Comparison of ENCODE assay signal across 8 cellular contexts in the genomic region with DNA sequence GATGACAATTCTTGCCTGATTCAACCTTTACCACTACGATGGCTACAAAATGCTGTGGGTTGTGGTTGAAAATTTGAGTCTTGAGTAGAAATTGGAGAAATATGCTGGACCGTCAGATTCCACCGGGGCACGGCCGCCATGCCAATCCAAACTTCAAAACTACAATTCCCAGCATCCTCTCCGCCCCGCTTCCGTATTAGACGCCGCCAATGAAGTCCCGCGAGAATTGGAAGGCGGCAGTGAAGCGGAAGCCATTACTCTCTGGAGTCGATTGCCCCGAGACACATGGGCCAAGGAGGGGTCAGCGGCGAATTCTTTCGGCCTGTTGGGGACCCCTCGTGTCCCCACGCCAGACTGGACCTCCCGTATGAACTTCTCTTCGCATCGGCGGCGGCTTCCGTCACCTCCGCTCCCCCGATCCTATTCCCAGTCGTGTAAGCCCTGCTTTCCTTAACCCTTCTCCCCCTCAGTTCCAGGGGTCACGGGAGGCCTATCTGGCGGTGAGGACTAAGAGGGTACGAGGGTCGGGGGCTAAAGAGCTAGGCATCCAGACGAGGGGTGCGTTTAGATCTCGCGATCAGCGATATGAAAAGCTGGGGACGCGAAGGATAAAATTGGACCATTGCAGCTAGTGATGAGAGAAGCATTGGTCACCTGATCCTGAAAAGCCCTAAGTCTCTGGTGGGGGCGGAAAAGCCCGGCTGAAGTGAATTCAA. TPM values are rescaled to one million over a fixed set of nuclear protein-coding genes. Genes with fewer than 3 reads are reported as not detected.
DNase-seq lines count a peak whose midpoint lies in the region; ATAC-seq and TF ChIP-seq lines count a peak whose summit lies in the region.

A gene (plus strand): TSS at position 239 of the 716 bp plus-strand sequence. CDS start 15,620 bp downstream, outside the sequence.

- H4K8ac ChIP-seq in trophoblast cell (ENCODE audit: low read depth, low read length): peak within 1 kb of the TSS; percentile 84

- H3K18ac ChIP-seq in trophoblast cell (ENCODE audit: low read length): peak within 1 kb of the TSS; percentile 66

- H3K4me2 ChIP-seq in trophoblast cell (ENCODE audit: low read length): peak within 1 kb of the TSS; percentile 97

- H3K79me1 ChIP-seq in trophoblast cell (ENCODE audit: low read length): peaks cover 4% of the 10 kb centered on the region

- peak within 1 kb of the TSS; percentile 31 for H2AK5ac ChIP-seq in trophoblast cell (ENCODE audit: low read length)

- H3K9me3 ChIP-seq in trophoblast cell (ENCODE audit: insufficient read depth, low read depth, low read length): peaks cover 4% of the 10 kb centered on the region
- H3K9me3 ChIP-seq in transverse colon: peaks cover 13% of the 10 kb centered on the region in 2 donors

- H4K12ac ChIP-seq in trophoblast cell (ENCODE audit: low read depth, low read length): peak within 1 kb of the TSS; percentile 55

- H2BK120ac ChIP-seq in trophoblast cell (ENCODE audit: insufficient read depth, low read length, poor library complexity): peak within 1 kb of the TSS; percentile 36

- ATAC-seq in HG02759 (IDR thresholded peaks at IDR 0.05; ENCODE audit: unreplicated experiment): peak; percentile 94

- H4K91ac ChIP-seq in trophoblast cell (ENCODE audit: low read depth, low read length): peak within 1 kb of the TSS; percentile 73

- H2AFZ ChIP-seq in trophoblast cell (ENCODE audit: insufficient read depth, low read length, poor library complexity): peak within 1 kb of the TSS; percentile 92

- H3K4me3 ChIP-seq in trophoblast cell (ENCODE audit: low read depth, low read length) (peak within 1 kb of the TSS; percentile 98), transverse colon (peak within 1 kb of the TSS; percentile 71 to 88 (median 81))

- no peak for TF ChIP-seq CTCF in transverse colon (IDR thresholded peaks at IDR 0.05)

- 0% methylated on average over 42 to 43 of the region's 43 CpGs for WGBS in adipose tissue, 3 donors
- no CpG with 5 or more reads among the region's 43 CpGs for WGBS in trophoblast cell (ENCODE audit: extremely low coverage, insufficient coverage, insufficient read length)
- WGBS in transverse colon (ENCODE audit: low coverage in 1 of 2), 2 donors: 0% methylated on average over 5 to 43 of the region's 43 CpGs

- DNase-seq in NCI-H1417 treated with DMSO at 0.1 percent for 48 hours (lab: John Stamatoyannopoulos, UW) (peak; percentile 67), SW480 (ENCODE audit: low spot score) (peak; percentile 91), cardiac septum (ENCODE audit: low spot score) (peak; percentile 96), trophoblast cell (peak; percentile 93 to 99), transverse colon (peak; percentile 95)

- H3K36me3 ChIP-seq in trophoblast cell (ENCODE audit: control insufficient read depth in 1 of 2, insufficient read depth in 2 of 2, low read length in 2 of 2): peaks cover 0 to 2% of the 10 kb centered on the region in 2 experiments
- H3K36me3 ChIP-seq in transverse colon: peaks cover 0 to 5% (median 2%) of the 10 kb centered on the region in 4 donors

- peak within 1 kb of the TSS; percentile 52 for H3K27ac ChIP-seq in adipose tissue (ENCODE audit: low read depth, low read length)
- no peak within 1 kb of the TSS for H3K27ac ChIP-seq in trophoblast cell (ENCODE audit: low read depth, low read length)
- peak within 1 kb of the TSS; percentile 87 to 92 (median 91) for H3K27ac ChIP-seq in transverse colon

- in situ Hi-C loops in transverse colon (cut with MboI; ENCODE audit: low pct_ligation_motif_present in 1 of 4, low pct_unique_long_range_greater_than_20kb in 1 of 4, low sequenced_read_pairs in 3 of 4): loop anchor here in 2 of 4 donors (25.0 kb wide), 2 partner anchors 447 to 647 kb away; a partner anchor contains a TSS

- H3K27me3 ChIP-seq in trophoblast cell (ENCODE audit: insufficient read depth, low read length) (no peaks in the 10 kb centered on the region), transverse colon (no peaks in the 10 kb centered on the region)

- TF ChIP-seq POLR2A in GM10847 (IDR thresholded peaks at IDR 0.05; ENCODE audit: extremely low read depth, insufficient read length) (peak; percentile 64), transverse colon (IDR thresholded peaks at IDR 0.05) (peak; percentile 53)

- no peak for TF ChIP-seq EP300 in transverse colon (IDR thresholded peaks at IDR 0.05; ENCODE audit: low read depth)

- H3K23ac ChIP-seq in trophoblast cell (ENCODE audit: low read length): peak within 1 kb of the TSS; percentile 53

- peak within 1 kb of the TSS; percentile 79 for H3K14ac ChIP-seq in trophoblast cell (ENCODE audit: low read length)

- H3K4ac ChIP-seq in trophoblast cell (ENCODE audit: low read depth, low read length): peak within 1 kb of the TSS; percentile 69

- peak within 1 kb of the TSS; percentile 37 for H2BK5ac ChIP-seq in trophoblast cell (ENCODE audit: low read depth, low read length, poor library complexity)

- H3K4me1 ChIP-seq in trophoblast cell (ENCODE audit: control insufficient read depth in 1 of 2, insufficient read depth in 2 of 2, low read length in 2 of 2): peaks cover 0 to 2% of the 10 kb centered on the region in 2 experiments
- H3K4me1 ChIP-seq in transverse colon: peaks cover 3 to 33% (median 16%) of the 10 kb centered on the region in 4 donors

- intact Hi-C loops in cardiac septum (cut with DNase I): loop anchor here (5.0 to 10.0 kb wide), 3 partner anchors 174 to 818 kb away; a partner anchor contains a TSS
- intact Hi-C loops in transverse colon (cut with DNase I; ENCODE audit: low total_unique reads): no loop called here

- H2BK12ac ChIP-seq in trophoblast cell (ENCODE audit: low read length): no peak within 1 kb of the TSS

- peaks cover 11% of the 10 kb centered on the region for H3K79me2 ChIP-seq in trophoblast cell (ENCODE audit: control insufficient read depth, insufficient read depth, low read length, poor library complexity)

- peak within 1 kb of the TSS; percentile 100 for H3K9ac ChIP-seq in trophoblast cell (ENCODE audit: low read length)

RNA-seq across cellular contexts. Expression of the gene that starts here (rescaled TPM):
- polyA plus RNA-seq in adipose tissue: 10 to 100 TPM; 12.4 to 18.8 (median 14.6) TPM
- 13.8 TPM for total RNA-seq in cardiac septum
- polyA plus RNA-seq in trophoblast cell (2013): 38.1 and 41.5 TPM in 2 replicates
- 10 to 100 TPM; 20.6 to 25.1 (median 22.5) TPM for total RNA-seq in transverse colon
